3 cellular contexts compared by ENCODE assay signal in the genomic region with DNA sequence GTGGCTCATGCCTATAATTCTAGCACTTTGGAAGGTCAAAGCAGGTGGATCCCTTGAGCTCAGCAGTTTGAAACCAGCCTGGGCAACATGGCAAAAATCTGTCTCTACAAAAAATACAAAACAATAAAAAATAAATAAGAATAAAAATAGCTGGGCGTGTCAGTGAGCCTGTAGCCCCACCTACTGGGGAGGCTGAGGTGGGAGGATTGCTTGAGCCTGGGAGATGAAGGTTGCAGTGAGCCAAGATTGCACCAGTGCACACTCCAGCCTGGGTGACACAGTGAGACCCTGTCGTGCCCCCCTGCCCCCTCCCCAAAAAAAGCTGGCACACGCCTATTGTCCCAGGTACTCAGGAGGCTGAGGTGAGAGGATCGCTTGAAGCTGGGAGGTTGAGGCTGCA.
TF ChIP-seq lines count a peak whose summit lies in the region.

No MANE protein-coding gene starts in this region.

TF ChIP-seq in SK-N-SH, 30 proteins besides CTCF, POLR2A, EP300 and RAD21 (continued from another document):
- no peak for TF ChIP-seq FOSL2 (IDR thresholded peaks at IDR 0.05; ENCODE audit: borderline replicate concordance, low read depth)
- TF ChIP-seq GABPA (IDR thresholded peaks at IDR 0.05; ENCODE audit: low read depth): no peak
- TF ChIP-seq, protein P1, sequence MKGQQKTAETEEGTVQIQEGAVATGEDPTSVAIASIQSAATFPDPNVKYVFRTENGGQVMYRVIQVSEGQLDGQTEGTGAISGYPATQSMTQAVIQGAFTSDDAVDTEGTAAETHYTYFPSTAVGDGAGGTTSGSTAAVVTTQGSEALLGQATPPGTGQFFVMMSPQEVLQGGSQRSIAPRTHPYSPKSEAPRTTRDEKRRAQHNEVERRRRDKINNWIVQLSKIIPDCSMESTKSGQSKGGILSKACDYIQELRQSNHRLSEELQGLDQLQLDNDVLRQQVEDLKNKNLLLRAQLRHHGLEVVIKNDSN (IDR thresholded peaks at IDR 0.05; ENCODE audit: borderline replicate concordance, low read depth): no peak
- TF ChIP-seq, protein P2, sequence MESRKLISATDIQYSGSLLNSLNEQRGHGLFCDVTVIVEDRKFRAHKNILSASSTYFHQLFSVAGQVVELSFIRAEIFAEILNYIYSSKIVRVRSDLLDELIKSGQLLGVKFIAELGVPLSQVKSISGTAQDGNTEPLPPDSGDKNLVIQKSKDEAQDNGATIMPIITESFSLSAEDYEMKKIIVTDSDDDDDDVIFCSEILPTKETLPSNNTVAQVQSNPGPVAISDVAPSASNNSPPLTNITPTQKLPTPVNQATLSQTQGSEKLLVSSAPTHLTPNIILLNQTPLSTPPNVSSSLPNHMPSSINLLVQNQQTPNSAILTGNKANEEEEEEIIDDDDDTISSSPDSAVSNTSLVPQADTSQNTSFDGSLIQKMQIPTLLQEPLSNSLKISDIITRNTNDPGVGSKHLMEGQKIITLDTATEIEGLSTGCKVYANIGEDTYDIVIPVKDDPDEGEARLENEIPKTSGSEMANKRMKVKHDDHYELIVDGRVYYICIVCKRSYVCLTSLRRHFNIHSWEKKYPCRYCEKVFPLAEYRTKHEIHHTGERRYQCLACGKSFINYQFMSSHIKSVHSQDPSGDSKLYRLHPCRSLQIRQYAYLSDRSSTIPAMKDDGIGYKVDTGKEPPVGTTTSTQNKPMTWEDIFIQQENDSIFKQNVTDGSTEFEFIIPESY (IDR thresholded peaks at IDR 0.05; ENCODE audit: borderline replicate concordance, low read depth): no peak
- no peak for TF ChIP-seq ELF1 (IDR thresholded peaks at IDR 0.05)
- TF ChIP-seq MEF2A (IDR thresholded peaks at IDR 0.05; ENCODE audit: borderline replicate concordance, low read depth): no peak
- TF ChIP-seq, protein P3, sequence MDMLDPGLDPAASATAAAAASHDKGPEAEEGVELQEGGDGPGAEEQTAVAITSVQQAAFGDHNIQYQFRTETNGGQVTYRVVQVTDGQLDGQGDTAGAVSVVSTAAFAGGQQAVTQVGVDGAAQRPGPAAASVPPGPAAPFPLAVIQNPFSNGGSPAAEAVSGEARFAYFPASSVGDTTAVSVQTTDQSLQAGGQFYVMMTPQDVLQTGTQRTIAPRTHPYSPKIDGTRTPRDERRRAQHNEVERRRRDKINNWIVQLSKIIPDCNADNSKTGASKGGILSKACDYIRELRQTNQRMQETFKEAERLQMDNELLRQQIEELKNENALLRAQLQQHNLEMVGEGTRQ (IDR thresholded peaks at IDR 0.05; ENCODE audit: borderline replicate concordance, low read depth, low read length): no peak
- TF ChIP-seq NRF1 (IDR thresholded peaks at IDR 0.05; ENCODE audit: low read depth, low read length): no peak
- TF ChIP-seq EZH2phosphoT487 (IDR thresholded peaks at IDR 0.05; ENCODE audit: borderline replicate concordance, low read depth): no peak

TF ChIP-seq in SK-N-SH treated with all-trans-retinoic acid at 6 μM for 48 hours, 23 proteins besides CTCF, POLR2A, EP300 and RAD21 (continued from another document):
- TF ChIP-seq, protein P4, sequence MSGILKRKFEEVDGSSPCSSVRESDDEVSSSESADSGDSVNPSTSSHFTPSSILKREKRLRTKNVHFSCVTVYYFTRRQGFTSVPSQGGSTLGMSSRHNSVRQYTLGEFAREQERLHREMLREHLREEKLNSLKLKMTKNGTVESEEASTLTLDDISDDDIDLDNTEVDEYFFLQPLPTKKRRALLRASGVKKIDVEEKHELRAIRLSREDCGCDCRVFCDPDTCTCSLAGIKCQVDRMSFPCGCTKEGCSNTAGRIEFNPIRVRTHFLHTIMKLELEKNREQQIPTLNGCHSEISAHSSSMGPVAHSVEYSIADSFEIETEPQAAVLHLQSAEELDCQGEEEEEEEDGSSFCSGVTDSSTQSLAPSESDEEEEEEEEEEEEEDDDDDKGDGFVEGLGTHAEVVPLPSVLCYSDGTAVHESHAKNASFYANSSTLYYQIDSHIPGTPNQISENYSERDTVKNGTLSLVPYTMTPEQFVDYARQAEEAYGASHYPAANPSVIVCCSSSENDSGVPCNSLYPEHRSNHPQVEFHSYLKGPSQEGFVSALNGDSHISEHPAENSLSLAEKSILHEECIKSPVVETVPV (CRISPR knock-in tag; IDR thresholded peaks at IDR 0.05): no peak
- TF ChIP-seq ZNF70 (CRISPR knock-in tag; IDR thresholded peaks at IDR 0.05): no peak

TF ChIP-seq in GM23338, 12 proteins besides CTCF, POLR2A, EP300 and RAD21 (continued from another document):
- TF ChIP-seq, protein P5, sequence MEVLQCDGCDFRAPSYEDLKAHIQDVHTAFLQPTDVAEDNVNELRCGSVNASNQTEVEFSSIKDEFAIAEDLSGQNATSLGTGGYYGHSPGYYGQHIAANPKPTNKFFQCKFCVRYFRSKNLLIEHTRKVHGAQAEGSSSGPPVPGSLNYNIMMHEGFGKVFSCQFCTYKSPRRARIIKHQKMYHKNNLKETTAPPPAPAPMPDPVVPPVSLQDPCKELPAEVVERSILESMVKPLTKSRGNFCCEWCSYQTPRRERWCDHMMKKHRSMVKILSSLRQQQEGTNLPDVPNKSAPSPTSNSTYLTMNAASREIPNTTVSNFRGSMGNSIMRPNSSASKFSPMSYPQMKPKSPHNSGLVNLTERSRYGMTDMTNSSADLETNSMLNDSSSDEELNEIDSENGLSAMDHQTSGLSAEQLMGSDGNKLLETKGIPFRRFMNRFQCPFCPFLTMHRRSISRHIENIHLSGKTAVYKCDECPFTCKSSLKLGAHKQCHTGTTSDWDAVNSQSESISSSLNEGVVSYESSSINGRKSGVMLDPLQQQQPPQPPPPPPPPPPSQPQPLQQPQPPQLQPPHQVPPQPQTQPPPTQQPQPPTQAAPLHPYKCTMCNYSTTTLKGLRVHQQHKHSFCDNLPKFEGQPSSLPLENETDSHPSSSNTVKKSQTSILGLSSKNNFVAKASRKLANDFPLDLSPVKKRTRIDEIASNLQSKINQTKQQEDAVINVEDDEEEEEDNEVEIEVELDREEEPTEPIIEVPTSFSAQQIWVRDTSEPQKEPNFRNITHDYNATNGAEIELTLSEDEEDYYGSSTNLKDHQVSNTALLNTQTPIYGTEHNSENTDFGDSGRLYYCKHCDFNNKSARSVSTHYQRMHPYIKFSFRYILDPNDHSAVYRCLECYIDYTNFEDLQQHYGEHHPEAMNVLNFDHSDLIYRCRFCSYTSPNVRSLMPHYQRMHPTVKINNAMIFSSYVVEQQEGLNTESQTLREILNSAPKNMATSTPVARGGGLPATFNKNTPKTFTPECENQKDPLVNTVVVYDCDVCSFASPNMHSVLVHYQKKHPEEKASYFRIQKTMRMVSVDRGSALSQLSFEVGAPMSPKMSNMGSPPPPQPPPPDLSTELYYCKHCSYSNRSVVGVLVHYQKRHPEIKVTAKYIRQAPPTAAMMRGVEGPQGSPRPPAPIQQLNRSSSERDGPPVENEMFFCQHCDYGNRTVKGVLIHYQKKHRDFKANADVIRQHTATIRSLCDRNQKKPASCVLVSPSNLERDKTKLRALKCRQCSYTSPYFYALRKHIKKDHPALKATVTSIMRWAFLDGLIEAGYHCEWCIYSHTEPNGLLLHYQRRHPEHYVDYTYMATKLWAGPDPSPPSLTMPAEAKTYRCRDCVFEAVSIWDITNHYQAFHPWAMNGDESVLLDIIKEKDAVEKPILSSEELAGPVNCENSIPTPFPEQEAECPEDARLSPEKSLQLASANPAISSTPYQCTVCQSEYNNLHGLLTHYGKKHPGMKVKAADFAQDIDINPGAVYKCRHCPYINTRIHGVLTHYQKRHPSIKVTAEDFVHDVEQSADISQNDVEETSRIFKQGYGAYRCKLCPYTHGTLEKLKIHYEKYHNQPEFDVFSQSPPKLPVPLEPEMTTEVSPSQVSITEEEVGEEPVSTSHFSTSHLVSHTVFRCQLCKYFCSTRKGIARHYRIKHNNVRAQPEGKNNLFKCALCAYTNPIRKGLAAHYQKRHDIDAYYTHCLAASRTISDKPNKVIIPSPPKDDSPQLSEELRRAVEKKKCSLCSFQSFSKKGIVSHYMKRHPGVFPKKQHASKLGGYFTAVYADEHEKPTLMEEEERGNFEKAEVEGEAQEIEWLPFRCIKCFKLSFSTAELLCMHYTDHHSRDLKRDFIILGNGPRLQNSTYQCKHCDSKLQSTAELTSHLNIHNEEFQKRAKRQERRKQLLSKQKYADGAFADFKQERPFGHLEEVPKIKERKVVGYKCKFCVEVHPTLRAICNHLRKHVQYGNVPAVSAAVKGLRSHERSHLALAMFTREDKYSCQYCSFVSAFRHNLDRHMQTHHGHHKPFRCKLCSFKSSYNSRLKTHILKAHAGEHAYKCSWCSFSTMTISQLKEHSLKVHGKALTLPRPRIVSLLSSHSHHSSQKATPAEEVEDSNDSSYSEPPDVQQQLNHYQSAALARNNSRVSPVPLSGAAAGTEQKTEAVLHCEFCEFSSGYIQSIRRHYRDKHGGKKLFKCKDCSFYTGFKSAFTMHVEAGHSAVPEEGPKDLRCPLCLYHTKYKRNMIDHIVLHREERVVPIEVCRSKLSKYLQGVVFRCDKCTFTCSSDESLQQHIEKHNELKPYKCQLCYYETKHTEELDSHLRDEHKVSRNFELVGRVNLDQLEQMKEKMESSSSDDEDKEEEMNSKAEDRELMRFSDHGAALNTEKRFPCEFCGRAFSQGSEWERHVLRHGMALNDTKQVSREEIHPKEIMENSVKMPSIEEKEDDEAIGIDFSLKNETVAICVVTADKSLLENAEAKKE (CRISPR knock-in tag; IDR thresholded peaks at IDR 0.05): no peak
- TF ChIP-seq, protein P6, sequence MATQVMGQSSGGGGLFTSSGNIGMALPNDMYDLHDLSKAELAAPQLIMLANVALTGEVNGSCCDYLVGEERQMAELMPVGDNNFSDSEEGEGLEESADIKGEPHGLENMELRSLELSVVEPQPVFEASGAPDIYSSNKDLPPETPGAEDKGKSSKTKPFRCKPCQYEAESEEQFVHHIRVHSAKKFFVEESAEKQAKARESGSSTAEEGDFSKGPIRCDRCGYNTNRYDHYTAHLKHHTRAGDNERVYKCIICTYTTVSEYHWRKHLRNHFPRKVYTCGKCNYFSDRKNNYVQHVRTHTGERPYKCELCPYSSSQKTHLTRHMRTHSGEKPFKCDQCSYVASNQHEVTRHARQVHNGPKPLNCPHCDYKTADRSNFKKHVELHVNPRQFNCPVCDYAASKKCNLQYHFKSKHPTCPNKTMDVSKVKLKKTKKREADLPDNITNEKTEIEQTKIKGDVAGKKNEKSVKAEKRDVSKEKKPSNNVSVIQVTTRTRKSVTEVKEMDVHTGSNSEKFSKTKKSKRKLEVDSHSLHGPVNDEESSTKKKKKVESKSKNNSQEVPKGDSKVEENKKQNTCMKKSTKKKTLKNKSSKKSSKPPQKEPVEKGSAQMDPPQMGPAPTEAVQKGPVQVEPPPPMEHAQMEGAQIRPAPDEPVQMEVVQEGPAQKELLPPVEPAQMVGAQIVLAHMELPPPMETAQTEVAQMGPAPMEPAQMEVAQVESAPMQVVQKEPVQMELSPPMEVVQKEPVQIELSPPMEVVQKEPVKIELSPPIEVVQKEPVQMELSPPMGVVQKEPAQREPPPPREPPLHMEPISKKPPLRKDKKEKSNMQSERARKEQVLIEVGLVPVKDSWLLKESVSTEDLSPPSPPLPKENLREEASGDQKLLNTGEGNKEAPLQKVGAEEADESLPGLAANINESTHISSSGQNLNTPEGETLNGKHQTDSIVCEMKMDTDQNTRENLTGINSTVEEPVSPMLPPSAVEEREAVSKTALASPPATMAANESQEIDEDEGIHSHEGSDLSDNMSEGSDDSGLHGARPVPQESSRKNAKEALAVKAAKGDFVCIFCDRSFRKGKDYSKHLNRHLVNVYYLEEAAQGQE (IDR thresholded peaks at IDR 0.05; ENCODE audit: unreplicated experiment): no peak
- no peak for TF ChIP-seq EZH2phosphoT487 (IDR thresholded peaks at IDR 0.05; ENCODE audit: unreplicated experiment)
TF ChIP-seq in GM23338: peak in this region for 0.
